Comparison of ENCODE assay signal across 8 cellular contexts in genomic region chrX:7925867-7926472, GRCh38. TPM values are rescaled to one million over a fixed set of nuclear protein-coding genes. Genes with fewer than 3 reads are reported as not detected.
DNase-seq lines count a peak whose midpoint lies in the region; FAIRE-seq and TF ChIP-seq lines count a peak whose summit lies in the region.

No MANE protein-coding gene starts in this region.

- FAIRE-seq in GM19239 (lab: Jason Lieb, UNC) = peak; percentile 98

- peak; percentile 4 for DNase-seq in BJ (ENCODE audit: low read depth)
- peak; percentile 8 for DNase-seq in GM19239 (ENCODE audit: insufficient read length, low spot score)
- DNase-seq in Peyer's patch = peak; percentile 51 to 86 (median 59)
- DNase-seq in activated effector memory CD4-positive, alpha-beta T cell treated with Interleukin-2 at 50 U/mL for 16 hours = peak; percentile 36
- DNase-seq in foreskin melanocyte = peak; percentile 49
- peak; percentile 56 for DNase-seq in progenitor cell of endocrine pancreas (ENCODE audit: low spot score, unreplicated experiment)
- no peak for DNase-seq in vagina (ENCODE audit: extremely low spot score in 2 of 2)

- H3K27ac ChIP-seq in HUES64 (ENCODE audit: low read depth, low read length) (no peak overlapping the region), Peyer's patch (no peak overlapping the region), vagina (no peak overlapping the region)

- H3K27ac Mint-ChIP-seq in progenitor cell of endocrine pancreas = peak overlapping the region; percentile 19

- no peak overlapping the region for H3K9ac ChIP-seq in HUES64 (ENCODE audit: low read depth, low read length)

- H3K36me3 Mint-ChIP-seq in progenitor cell of endocrine pancreas (ENCODE audit: insufficient read depth) = no peaks in the 10 kb centered on the region

- 39% methylated on average over 8 of the region's 9 CpGs for WGBS in HUES64

- H3K36me3 ChIP-seq in BJ (ENCODE audit: control insufficient read depth, insufficient read depth, low read length) (no peaks in the 10 kb centered on the region), HUES64 (ENCODE audit: insufficient read depth, low read length) (peaks cover 11% of the 10 kb centered on the region; the same call in 1 of the 2 replicates), Peyer's patch (no peaks in the 10 kb centered on the region), vagina (peaks cover 0 to 6% of the 10 kb centered on the region in 2 donors)

- H3K4me3 ChIP-seq in BJ (ENCODE audit: low read depth, low read length) (no peak overlapping the region), HUES64 (ENCODE audit: low read length) (peak overlapping the region; percentile 98; the same call in 1 of the 2 replicates), Peyer's patch (no peak overlapping the region), vagina (no peak overlapping the region)

- peak overlapping the region; percentile 86 for H3K4me3 Mint-ChIP-seq in progenitor cell of endocrine pancreas (ENCODE audit: low read depth)

- intact Hi-C loops in vagina (cut with DNase I) = no loop called here

- H3K9me3 Mint-ChIP-seq in progenitor cell of endocrine pancreas (ENCODE audit: low read depth) = no peaks in the 10 kb centered on the region

- TF ChIP-seq CTCF in BJ (IDR thresholded peaks at IDR 0.05; ENCODE audit: insufficient read depth, low read depth, low read length) = peak; percentile 75
- TF ChIP-seq CTCF in Peyer's patch (IDR thresholded peaks at IDR 0.05) = peak; percentile 30 to 80 (median 59)
- peak; percentile 96 for TF ChIP-seq CTCF in progenitor cell of endocrine pancreas (IDR thresholded peaks at IDR 0.05; ENCODE audit: unreplicated experiment)
- peak; percentile 8 to 34 (median 22) for TF ChIP-seq CTCF in vagina (IDR thresholded peaks at IDR 0.05)

- no peaks in the 10 kb centered on the region for H3K27me3 Mint-ChIP-seq in progenitor cell of endocrine pancreas

- H3K4me1 Mint-ChIP-seq in progenitor cell of endocrine pancreas (ENCODE audit: low read depth) = peaks cover 5% of the 10 kb centered on the region

- H3K27me3 ChIP-seq in BJ (ENCODE audit: control insufficient read depth, insufficient read depth, low read length) (no peaks in the 10 kb centered on the region), HUES64 (ENCODE audit: insufficient read depth, low read length) (no peaks in the 10 kb centered on the region), Peyer's patch (no peaks in the 10 kb centered on the region), vagina (no peaks in the 10 kb centered on the region)

- H3K4me1 ChIP-seq in HUES64 (ENCODE audit: insufficient read depth, low read length) (no peaks in the 10 kb centered on the region), Peyer's patch (no peaks in the 10 kb centered on the region), vagina (no peaks in the 10 kb centered on the region)

- H3K9me3 ChIP-seq in HUES64 (ENCODE audit: insufficient read depth, low read depth, low read length) (no peaks in the 10 kb centered on the region), Peyer's patch (no peaks in the 10 kb centered on the region), vagina (no peaks in the 10 kb centered on the region)

- CTCF ChIA-PET in BJ (lab: Yijun Ruan, JAX) = interaction anchor here (0.7 to 1.4 kb wide), 4 partner anchors 15 to 205 kb away, joined by 3 to 4 read pairs (median 4); no protein-coding TSS in a partner anchor

- TF ChIP-seq POLR2A in Peyer's patch (IDR thresholded peaks at IDR 0.05) (no peak), vagina (IDR thresholded peaks at IDR 0.05) (no peak)

- POLR2A ChIA-PET in BJ (lab: Charles Lee) = no interaction called here

RNA-seq across cellular contexts. Expression of gene PNPLA4, which starts 1.2 kb away (rescaled TPM):
- polyA plus RNA-seq in BJ (2011; rRNA removed) = 20.1 and 26.0 TPM in 2 replicates
- polyA minus RNA-seq in BJ (2011; rRNA and poly(A)+ RNA removed) = 8.4 and 9.0 TPM in 2 replicates
- 14.1 TPM for polyA plus RNA-seq in HUES64 (2013, experiment 1 of 2)
- polyA plus RNA-seq in HUES64 (2013, experiment 2 of 2) = 17.4 TPM
- 10 to 100 TPM in 2 of 4 donors, 1 to 10 TPM in 1, under 1 TPM in 1; 0.83 to 25.5 (median 10.9) TPM for total RNA-seq in Peyer's patch
- 18.1 and 18.8 TPM in 2 replicates for total RNA-seq in progenitor cell of endocrine pancreas
- total RNA-seq in vagina = 8.6 TPM

Comparison
In these comparisons a context has a peak if more than half of its experiments do, and no peak if none do; other contexts are left out.
1. DNase-seq: peak in BJ (single experiment), GM19239 (single experiment), Peyer's patch (3 of 3), activated effector memory CD4-positive, alpha-beta T cell treated with Interleukin-2 at 50 U/mL for 16 hours (single experiment), foreskin melanocyte (single experiment) and progenitor cell of endocrine pancreas (single experiment); none in vagina (0 of 2).
2. CTCF ChIP-seq: peak in every context shown above with its lines; median percentile 96 in progenitor cell of endocrine pancreas; 75 in BJ; 59 in Peyer's patch; 22 in vagina.